8 cellular contexts compared by ENCODE assay signal in genomic region chr4:18022572-18023039, GRCh38. TPM values are rescaled to one million over a fixed set of nuclear protein-coding genes. Genes with fewer than 3 reads are reported as not detected.
A peak's percentile ranks its signal among the peaks of the same experiment; 100 is the strongest.
DNase-seq lines count a peak whose midpoint lies in the region; ATAC-seq, FAIRE-seq and TF ChIP-seq lines count a peak whose summit lies in the region.

No MANE protein-coding gene starts in this region.

- H3K27me3 ChIP-seq in A673 (replicated peaks; ENCODE audit: insufficient read depth, low read depth, low read length, poor library complexity) (no peaks in the 10 kb centered on the region), HUES6 (ENCODE audit: control insufficient read depth, insufficient read depth, low read length) (peaks cover 31% of the 10 kb centered on the region), bronchial epithelial cell (ENCODE audit: control insufficient read depth, insufficient read depth, low read length) (no peaks in the 10 kb centered on the region), mononuclear cell (ENCODE audit: insufficient read depth, low read length) (no peaks in the 10 kb centered on the region)

- no peak for ATAC-seq in HG03095 (IDR thresholded peaks at IDR 0.05; ENCODE audit: unreplicated experiment)

- H3K27ac ChIP-seq in A673 (ENCODE audit: low read depth, low read length, poor library complexity, severe bottlenecking) (peak overlapping the region; percentile 95), HUES6 (ENCODE audit: low read depth, low read length) (no peak overlapping the region)

- FAIRE-seq in bronchial epithelial cell (lab: Jason Lieb, UNC): no peak
- FAIRE-seq in H54 (lab: Jason Lieb, UNC): no peak

- no peaks in the 10 kb centered on the region for H3K36me3 ChIP-seq in A673 (ENCODE audit: insufficient read depth, low read length, poor library complexity, severe bottlenecking)
- no peaks in the 10 kb centered on the region for H3K36me3 ChIP-seq in HUES6 (ENCODE audit: control insufficient read depth, insufficient read depth, low read length)
- no peaks in the 10 kb centered on the region for H3K36me3 ChIP-seq in bronchial epithelial cell (ENCODE audit: control insufficient read depth, insufficient read depth, low read length)

- H3K4me1 ChIP-seq in A673 (ENCODE audit: insufficient read depth, low read length, poor library complexity, severe bottlenecking) (no peaks in the 10 kb centered on the region), HUES6 (ENCODE audit: control insufficient read depth, insufficient read depth, low read length) (no peaks in the 10 kb centered on the region), mononuclear cell (ENCODE audit: insufficient read depth, low read length) (peaks cover 24% of the 10 kb centered on the region)

- POLR2A ChIA-PET in A673 (lab: Charles Lee; ENCODE audit: low non-redundant PET): interaction anchor here (0.5 kb wide), 1 partner anchor 1235 kb away, joined by 3 read pairs; no protein-coding TSS in a partner anchor

- CTCF ChIA-PET in A673 (lab: Charles Lee): no interaction called here

- TF ChIP-seq CTCF in A673 (conservative IDR thresholded peaks at IDR 0.05; ENCODE audit: low read depth, low read length): no peak
- no peak for TF ChIP-seq CTCF in bronchial epithelial cell (IDR thresholded peaks at IDR 0.05; ENCODE audit: insufficient read depth, low read length, severe bottlenecking)

- TF ChIP-seq POLR2A in H54 (IDR thresholded peaks at IDR 0.05; ENCODE audit: low read depth, low read length): no peak

- intact Hi-C loops in A673 (cut with micrococcal nuclease; ENCODE audit: unreplicated experiment): loop anchor here (5.0 kb wide), 1 partner anchor 210 kb away; the partner anchor contains the start of genes DCAF16 and NCAPG

- DNase-seq in A673 (ENCODE audit: low spot score) (no peak), bronchial epithelial cell (ENCODE audit: low read depth) (no peak), A172 (ENCODE audit: low spot score) (no peak), H54 (ENCODE audit: insufficient read length, low spot score) (no peak)
- DNase-seq in effector CD8-positive, alpha-beta T cell (lab: John Stamatoyannopoulos, UW): no peak

- no TSS peak for BruUV-seq in A673 (replicated peaks; lab: Mats Ljungman, UMichigan)

- H3K4me3 ChIP-seq in A673 (ENCODE audit: low read depth, low read length, poor library complexity, severe bottlenecking) (peak overlapping the region; percentile 88), HUES6 (ENCODE audit: low read depth, low read length) (peak overlapping the region; percentile 86), bronchial epithelial cell (ENCODE audit: low read depth, low read length) (peak overlapping the region; percentile 79), mononuclear cell (ENCODE audit: low read length) (peak overlapping the region; percentile 84)

- no peaks in the 10 kb centered on the region for H3K9me3 ChIP-seq in A673 (ENCODE audit: low read depth, low read length, poor library complexity, severe bottlenecking)
- no peaks in the 10 kb centered on the region for H3K9me3 ChIP-seq in HUES6 (ENCODE audit: control insufficient read depth, insufficient read depth, low read depth, low read length)
- H3K9me3 ChIP-seq in mononuclear cell (ENCODE audit: low read depth, low read length): no peaks in the 10 kb centered on the region

- peak overlapping the region; percentile 68 for H3K9ac ChIP-seq in HUES6 (ENCODE audit: low read length)

RNA-seq across cellular contexts. Expression of gene LCORL, which starts 1.1 kb away (rescaled TPM):
- total RNA-seq in A673 (2021) (29.7 and 30.4 TPM in 2 replicates), bronchial epithelial cell (6.7 and 7.4 TPM in 2 replicates), mononuclear cell (16.4 TPM)
- total RNA-seq in A172 (2014; rRNA removed; shearing (Covaris generic)): 7.4 and 14.4 TPM in 2 replicates
